Comparison of ENCODE assay signal across 9 cellular contexts in genomic region chr3:32686713-32687112, GRCh38. TPM values are rescaled to one million over a fixed set of nuclear protein-coding genes. Genes with fewer than 3 reads are reported as not detected.
A peak's percentile ranks its signal among the peaks of the same experiment; 100 is the strongest.
DNase-seq lines count a peak whose midpoint lies in the region; ATAC-seq, FAIRE-seq and TF ChIP-seq lines count a peak whose summit lies in the region.
"Had no signal": no experiment of that assay in that cellular context is flagged by ENCODE, and none has a peak within 500 bp of the region (broad histone marks: within the 10 kb centered on the region; RNA-seq: fewer than 3 reads in every experiment).

No MANE protein-coding gene starts in this region.

- H3K4me3 ChIP-seq in LNCaP clone FGC (ENCODE audit: low read depth, low read length) = peak overlapping the region; percentile 65
- H3K4me3 ChIP-seq in bronchial epithelial cell (ENCODE audit: low read depth, low read length) = no peak overlapping the region

- peaks cover 30% of the 10 kb centered on the region for H3K36me3 Mint-ChIP-seq in nephron progenitor cell (ENCODE audit: low read depth)

- H3K27me3 Mint-ChIP-seq in nephron progenitor cell (ENCODE audit: low read depth, poor library complexity) = no peaks in the 10 kb centered on the region

- TF ChIP-seq CTCF in LNCaP clone FGC (IDR thresholded peaks at IDR 0.05; ENCODE audit: control insufficient read depth, extremely low read depth, insufficient read depth) (no peak), bronchial epithelial cell (IDR thresholded peaks at IDR 0.05; ENCODE audit: insufficient read depth, low read length, severe bottlenecking) (no peak), nephron progenitor cell (IDR thresholded peaks at IDR 0.05) (no peak)

- FAIRE-seq in bronchial epithelial cell (lab: Jason Lieb, UNC) = no peak

- H3K27me3 ChIP-seq in bronchial epithelial cell (ENCODE audit: control insufficient read depth, insufficient read depth, low read length) = no peaks in the 10 kb centered on the region

- DNase-seq in DMS 273 (lab: John Stamatoyannopoulos, UW; ENCODE audit: unreplicated experiment) (peak; percentile 10), DMS 273 treated with DMSO at 0.1 percent for 48 hours (lab: John Stamatoyannopoulos, UW) (no peak), LNCaP clone FGC (ENCODE audit: low read depth) (no peak), bronchial epithelial cell (ENCODE audit: low read depth) (peak; percentile 13), nephron progenitor cell (no peak), NCI-H2196 treated with DMSO at 0.1 percent for 48 hours (lab: John Stamatoyannopoulos, UW; ENCODE audit: unreplicated experiment) (no peak), 8988T (no peak)
- DNase-seq: NCI-H69 had no signal

- peak overlapping the region; percentile 4 for H3K27ac Mint-ChIP-seq in nephron progenitor cell

- no peak for ATAC-seq in HG03354 (IDR thresholded peaks at IDR 0.05; ENCODE audit: poor library complexity, severe bottlenecking, unreplicated experiment)

- peaks cover under 1% of the 10 kb centered on the region for H3K36me3 ChIP-seq in bronchial epithelial cell (ENCODE audit: control insufficient read depth, insufficient read depth, low read length)

- peak overlapping the region; percentile 96 for H3K4me3 Mint-ChIP-seq in nephron progenitor cell

- peaks cover 33% of the 10 kb centered on the region for H3K4me1 Mint-ChIP-seq in nephron progenitor cell

- no peaks in the 10 kb centered on the region for H3K9me3 Mint-ChIP-seq in nephron progenitor cell

RNA-seq across cellular contexts. Expression of gene CNOT10, which starts 1.7 kb away (rescaled TPM):
- 20.4 and 22.4 TPM in 2 replicates for total RNA-seq in bronchial epithelial cell

Comparison
In these comparisons a context has a peak if more than half of its experiments do, and no peak if none do; other contexts are left out.
1. DNase-seq: peak in DMS 273 (single experiment) and bronchial epithelial cell (single experiment); none in DMS 273 treated with DMSO at 0.1 percent for 48 hours (single experiment), LNCaP clone FGC (single experiment), nephron progenitor cell (single experiment), NCI-H2196 treated with DMSO at 0.1 percent for 48 hours (single experiment) and 8988T (single experiment).